In the genomic region with DNA sequence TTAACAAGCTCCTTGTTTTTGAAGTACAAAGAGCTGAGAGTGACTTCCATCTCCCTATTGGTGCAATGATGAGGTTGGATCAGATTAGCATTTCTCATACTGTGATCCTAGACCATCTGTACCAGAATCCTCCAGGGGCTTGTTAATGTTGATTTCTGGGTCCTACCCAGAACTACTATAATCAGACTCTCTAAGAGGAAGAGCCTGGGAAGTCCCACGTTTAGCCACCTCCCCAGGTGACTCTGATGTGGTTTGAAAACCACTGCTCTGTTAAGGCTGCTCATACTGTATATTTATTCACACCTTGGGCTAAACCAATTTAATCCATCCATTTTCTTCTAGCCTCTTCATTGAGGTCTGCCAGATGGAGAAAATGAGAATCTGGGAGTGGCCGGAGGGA, we compare ENCODE assay signal across 19 cellular contexts. TPM values are rescaled to one million over a fixed set of nuclear protein-coding genes. Genes with fewer than 3 reads are reported as not detected.
DNase-seq lines count a peak whose midpoint lies in the region; ATAC-seq and TF ChIP-seq lines count a peak whose summit lies in the region.
"Had no signal": no experiment of that assay in that cellular context is flagged by ENCODE, and none has a peak within 500 bp of the region (broad histone marks: within the 10 kb centered on the region; RNA-seq: fewer than 3 reads in every experiment).

No MANE protein-coding gene starts in this region.

- peak; percentile 72 for DNase-seq in NCI-H82 treated with DMSO at 0.1 percent for 48 hours (lab: John Stamatoyannopoulos, UW; ENCODE audit: unreplicated experiment)
- no peak for DNase-seq in WTC11 (ENCODE audit: low spot score)
- no peak for DNase-seq in globus pallidus (ENCODE audit: low spot score)
- no peak for DNase-seq in AML-193 (lab: John Stamatoyannopoulos, UW)
- DNase-seq in SKM-1 (lab: John Stamatoyannopoulos, UW; ENCODE audit: unreplicated experiment): no peak
- DNase-seq: activated naive CD4-positive, alpha-beta T cell treated with anti-CD3 and anti-CD28 coated beads, Interleukin-2, amount 50 U/mL, for 16 hours; DMS79; foreskin fibroblast; NCI-H2107; right cardiac atrium; SK-N-SH; upper lobe of right lung had no signal

- H3K36me3 Mint-ChIP-seq in WTC11: no peaks in the 10 kb centered on the region

- TF ChIP-seq CTCF in WTC11 (IDR thresholded peaks at IDR 0.05): no peak

- CTCF ChIA-PET in WTC11 (lab: Charles Lee): interaction anchor here (1.4 kb wide), 1 partner anchor 528 kb away, joined by 3 read pairs; no protein-coding TSS in a partner anchor

- H3K27me3 Mint-ChIP-seq in WTC11 (ENCODE audit: low read depth): no peaks in the 10 kb centered on the region; the same call in 1 of the 2 replicates

- H3K27ac Mint-ChIP-seq in WTC11: no peak overlapping the region
- H3K27ac Mint-ChIP-seq: B cell had no signal

- ATAC-seq in GM18519 (IDR thresholded peaks at IDR 0.05; ENCODE audit: low FRiP score, unreplicated experiment): peak; percentile 73
- peak; percentile 59 for ATAC-seq in GM21381 (IDR thresholded peaks at IDR 0.05; ENCODE audit: unreplicated experiment)
- peak; percentile 52 for ATAC-seq in HG03066 (IDR thresholded peaks at IDR 0.05; ENCODE audit: low read depth, unreplicated experiment)
- ATAC-seq in WTC11: no peak
- ATAC-seq: upper lobe of right lung had no signal

- no peaks in the 10 kb centered on the region for H3K9me3 Mint-ChIP-seq in WTC11

- POLR2A ChIA-PET in WTC11 (lab: Charles Lee): no interaction called here

- H3K4me3 Mint-ChIP-seq in WTC11: no peak overlapping the region
- H3K4me3 Mint-ChIP-seq: B cell had no signal

- H3K4me1 Mint-ChIP-seq in WTC11: no peaks in the 10 kb centered on the region
- H3K4me1 Mint-ChIP-seq: B cell had no signal

TF ChIP-seq in WTC11, 78 proteins besides CTCF, POLR2A, EP300 and RAD21:
- TF ChIP-seq ZNF121 (CRISPR knock-in tag; IDR thresholded peaks at IDR 0.05) (no peak), TEAD4 (CRISPR knock-in tag; IDR thresholded peaks at IDR 0.05) (no peak), FOXP1 (CRISPR knock-in tag; IDR thresholded peaks at IDR 0.05; ENCODE audit: borderline replicate concordance) (no peak), AFF4 (CRISPR knock-in tag; IDR thresholded peaks at IDR 0.05; ENCODE audit: borderline replicate concordance) (no peak), ZBTB21 (CRISPR knock-in tag; IDR thresholded peaks at IDR 0.05; ENCODE audit: borderline replicate concordance) (no peak), E2F5 (CRISPR knock-in tag; IDR thresholded peaks at IDR 0.05) (no peak), MXD4 (CRISPR knock-in tag; IDR thresholded peaks at IDR 0.05; ENCODE audit: borderline replicate concordance) (no peak), SOX15 (CRISPR knock-in tag; IDR thresholded peaks at IDR 0.05) (no peak), GABPB1 (CRISPR knock-in tag; IDR thresholded peaks at IDR 0.05) (no peak), MYBL2 (CRISPR knock-in tag; IDR thresholded peaks at IDR 0.05) (no peak), ZNF281 (CRISPR knock-in tag; IDR thresholded peaks at IDR 0.05) (no peak), EMX1 (CRISPR knock-in tag; IDR thresholded peaks at IDR 0.05) (no peak), ELF4 (CRISPR knock-in tag; IDR thresholded peaks at IDR 0.05; ENCODE audit: low read depth) (no peak)
TF ChIP-seq in WTC11: peak in this region for 0.

RNA-seq across cellular contexts. Expression of gene SMIM32, which starts 49.6 kb away (rescaled TPM):
- 0.18 to 0.37 TPM in 2 of 3 replicates, not detected in the other for total RNA-seq in WTC11 (2021)
- total RNA-seq: B cell, HT1080, lung microvascular endothelial cell, OCI-LY7, right cardiac atrium, upper lobe of right lung had no signal
